Comparison of ENCODE assay signal across 17 cellular contexts in the genomic region with DNA sequence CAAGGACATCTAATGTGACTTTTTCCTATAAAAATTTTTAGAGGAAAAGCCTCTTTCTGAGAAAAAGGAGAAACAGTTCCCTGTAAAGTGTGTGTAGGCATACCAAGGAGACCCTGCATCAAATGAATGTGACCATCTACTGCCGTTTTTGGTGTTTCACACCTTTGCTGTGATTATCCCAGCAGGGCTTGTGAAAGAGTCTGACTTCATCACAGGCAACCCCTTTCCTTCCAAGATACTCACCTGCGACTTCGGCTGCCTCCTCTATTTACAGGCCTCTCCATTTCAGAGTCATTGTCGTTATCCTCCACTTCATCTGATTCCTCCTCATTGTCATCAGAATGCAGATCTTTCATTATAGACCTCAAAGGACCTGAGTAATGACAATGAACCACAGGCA.
"Had no signal": no experiment of that assay in that cellular context is flagged by ENCODE, and none has a peak within 500 bp of the region (broad histone marks: within the 10 kb centered on the region; RNA-seq: fewer than 3 reads in every experiment).

No MANE protein-coding gene starts in this region.

- H3K4me3 Mint-ChIP-seq: activated B cell treated with CpG ODN at 0.5 μM for 24 hours; activated CD4-positive, alpha-beta memory T cell treated with anti-CD3 and anti-CD28 coated beads, Interleukin-2, amount 10 ng/mL, durations not matched to agents 7 days and 5 days; neural crest cell had no signal

- H3K27ac Mint-ChIP-seq: activated B cell treated with CpG ODN at 0.5 μM for 24 hours, progenitor cell of endocrine pancreas had no signal

- H3K4me1 Mint-ChIP-seq: activated B cell treated with CpG ODN at 0.5 μM for 24 hours had no signal

- DNase-seq: activated B cell treated with CpG ODN at 0.5 μM for 24 hours; activated CD4-positive, alpha-beta memory T cell treated with anti-CD3 and anti-CD28 coated beads, Interleukin-2, amount 10 ng/mL, durations not matched to agents 7 days and 5 days; activated CD4-positive, alpha-beta T cell treated with anti-CD3 and anti-CD28 coated beads for 48 hours; activated CD8-positive, alpha-beta memory T cell treated with anti-CD3 and anti-CD28 coated beads, Interleukin-2, amount 50 U/mL, for 4 hours; activated effector memory CD4-positive, alpha-beta T cell treated with anti-CD3 and anti-CD28 coated beads, Interleukin-2, amount 50 U/mL, for 16 hours; activated T-cell treated with anti-CD3 and anti-CD28 coated beads, Interleukin-2, amount 50 U/mL, for 48 hours; aorta; cortex of kidney; heart left ventricle; left lung; midbrain; stimulated activated naive CD4-positive, alpha-beta T cell treated with Interleukin-2 at 50 U/mL for 16 hours; T-helper 9 cell; thyroid gland had no signal

- H3K9me3 Mint-ChIP-seq: activated CD4-positive, alpha-beta memory T cell treated with anti-CD3 and anti-CD28 coated beads, Interleukin-2, amount 10 ng/mL, durations not matched to agents 7 days and 5 days; neural crest cell had no signal

- H3K4me3 ChIP-seq: gastroesophageal sphincter, heart left ventricle, left lung, thyroid gland had no signal

- H3K27me3 Mint-ChIP-seq: activated B cell treated with CpG ODN at 0.5 μM for 24 hours; activated CD4-positive, alpha-beta memory T cell treated with anti-CD3 and anti-CD28 coated beads, Interleukin-2, amount 10 ng/mL, durations not matched to agents 7 days and 5 days; progenitor cell of endocrine pancreas had no signal
